ENCODE assay signal across 2 cellular contexts in genomic region chr15:36810656-36811449, GRCh38.
TF ChIP-seq lines count a peak whose summit lies in the region.

No MANE protein-coding gene starts in this region.

TF ChIP-seq in HCT116, 20 proteins besides CTCF, POLR2A, EP300 and RAD21:
- no peak for TF ChIP-seq CEBPB (IDR thresholded peaks at IDR 0.05; ENCODE audit: low read depth)
- TF ChIP-seq TCF7L2 (IDR thresholded peaks at IDR 0.05; ENCODE audit: borderline replicate concordance, extremely low read depth, insufficient read depth, insufficient read length) = no peak
- no peak for TF ChIP-seq YY1 (IDR thresholded peaks at IDR 0.05; ENCODE audit: extremely low read depth, insufficient replicate concordance, low read depth, low read length)
- TF ChIP-seq ZFX (IDR thresholded peaks at IDR 0.05) = no peak
- TF ChIP-seq CBX3 (IDR thresholded peaks at IDR 0.05; ENCODE audit: low read depth) = no peak
- TF ChIP-seq REST (IDR thresholded peaks at IDR 0.05; ENCODE audit: low read depth) = no peak
- TF ChIP-seq SRF (IDR thresholded peaks at IDR 0.05; ENCODE audit: low read depth) = no peak
- no peak for TF ChIP-seq JUND (IDR thresholded peaks at IDR 0.05)

TF ChIP-seq in HepG2, 621 proteins besides CTCF, POLR2A, EP300 and RAD21:
- no peak for TF ChIP-seq GABPB1 (CRISPR knock-in tag; IDR thresholded peaks at IDR 0.05)
